Comparison of ENCODE assay signal across 24 cellular contexts in the genomic region with DNA sequence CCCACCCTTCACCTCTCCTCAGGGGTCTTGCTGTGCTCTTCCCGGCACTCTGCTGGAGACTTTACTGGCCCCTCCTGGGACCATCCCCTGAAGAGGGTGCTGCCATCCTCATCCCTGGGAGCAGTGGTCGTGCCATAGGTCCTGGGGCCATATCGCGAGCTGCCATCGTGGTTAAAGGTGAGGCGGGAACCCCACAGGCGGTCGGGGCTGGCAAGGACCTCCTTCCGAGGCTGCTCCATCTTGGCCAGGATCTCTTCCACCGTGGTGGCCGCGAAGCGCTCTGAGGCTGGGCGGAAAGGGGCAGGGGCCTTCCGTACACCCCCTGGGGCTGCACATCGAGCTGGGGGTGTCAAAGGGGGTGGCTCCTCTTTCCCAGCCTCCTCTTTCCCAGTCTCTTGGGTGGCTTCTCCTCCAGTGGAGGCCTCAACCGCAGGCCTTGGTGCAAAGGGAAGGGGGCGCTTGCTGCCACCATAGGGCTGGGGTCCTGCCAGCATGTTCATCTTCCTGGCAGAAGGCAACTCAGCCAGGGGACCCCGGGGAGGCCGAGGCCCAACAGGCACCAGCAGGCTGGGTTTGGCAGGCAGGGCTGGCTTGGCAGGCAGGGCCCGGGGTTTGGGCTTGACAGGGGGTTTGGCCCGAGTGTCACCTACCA. TPM values are rescaled to one million over a fixed set of nuclear protein-coding genes. Genes with fewer than 3 reads are reported as not detected.
DNase-seq lines count a peak whose midpoint lies in the region; ATAC-seq and TF ChIP-seq lines count a peak whose summit lies in the region.
"Had no signal": no experiment of that assay in that cellular context is flagged by ENCODE, and none has a peak within 500 bp of the region (broad histone marks: within the 10 kb centered on the region; RNA-seq: fewer than 3 reads in every experiment).

No MANE protein-coding gene starts in this region.

- no peaks in the 10 kb centered on the region for H3K36me3 Mint-ChIP-seq in natural killer cell treated with Interleukin-12 subunit alpha and Interleukin-12 subunit beta and Interleukin-15 and Interleukin-18, amount 100 ng/mL, for 72 hours

- H3K27me3 ChIP-seq in heart right ventricle, result no peaks in the 10 kb centered on the region
- no peaks in the 10 kb centered on the region for H3K27me3 ChIP-seq in prostate gland (replicated peaks; ENCODE audit: insufficient read depth)
- no peaks in the 10 kb centered on the region for H3K27me3 ChIP-seq in vagina
- no peaks in the 10 kb centered on the region for H3K27me3 ChIP-seq in hepatocyte
- H3K27me3 ChIP-seq: BLaER1 treated with 17β-estradiol and CSF1 and Interleukin-3, amounts not matched to agents 10 nM and 100 nM; foreskin keratinocyte; neural progenitor cell had no signal

- H3K27ac ChIP-seq in heart right ventricle (peak overlapping the region in 9 of 10 donors; percentile 10 to 96 (median 43)), epithelial cell of prostate (peak overlapping the region; percentile 99), prostate gland (peak overlapping the region; percentile 97 to 99), vagina (peak overlapping the region; percentile 98), hepatocyte (no peak overlapping the region)
- H3K27ac ChIP-seq: BLaER1 treated with 17β-estradiol and CSF1 and Interleukin-3, amounts not matched to agents 10 nM and 100 nM; neural progenitor cell had no signal

- H3K36me3 ChIP-seq in heart right ventricle (peaks cover 0 to 56% (median 13%) of the 10 kb centered on the region in 9 donors), prostate gland (peaks cover 0 to 21% of the 10 kb centered on the region in 2 donors), vagina (peaks cover 0 to 47% of the 10 kb centered on the region in 2 donors), hepatocyte (replicated peaks; ENCODE audit: insufficient read depth, low read depth) (peaks cover 4% of the 10 kb centered on the region)

- no peak for DNase-seq in heart right ventricle
- no peak for DNase-seq in Right ventricle myocardium superior
- no peak for DNase-seq in epithelial cell of prostate (ENCODE audit: low read depth, low spot score)
- DNase-seq in prostate gland (ENCODE audit: low spot score), result no peak
- DNase-seq in vagina (ENCODE audit: extremely low spot score in 2 of 2), result no peak
- DNase-seq in hepatocyte (ENCODE audit: low spot score), result no peak
- no peak for DNase-seq in natural killer cell treated with Interleukin-12 subunit alpha and Interleukin-12 subunit beta and Interleukin-15 and Interleukin-18, amount 100 ng/mL, for 72 hours (ENCODE audit: low spot score)
- DNase-seq in activated CD8-positive, alpha-beta memory T cell treated with anti-CD3 and anti-CD28 coated beads, Interleukin-2, amount 50 U/mL, for 4 hours, result no peak
- DNase-seq: activated CD4-positive, alpha-beta T cell treated with anti-CD3 and anti-CD28 coated beads, Interleukin-2, amount 10 ng/mL, durations not matched to agents 24 days and 14 days; activated naive CD4-positive, alpha-beta T cell treated with Interleukin-2 at 50 U/mL for 16 hours; DMS 273 treated with DMSO at 0.1 percent for 48 hours; endodermal cell; foreskin keratinocyte; GOT3; NCI-H1105 treated with DMSO at 0.1 percent for 48 hours; NCI-H2107; NCI-H510A treated with DMSO at 0.1 percent for 48 hours; SW 1271 had no signal

- H3K9me2 ChIP-seq in hepatocyte (replicated peaks; ENCODE audit: insufficient read depth), result no peaks in the 10 kb centered on the region

- no peak for TF ChIP-seq CTCF in heart right ventricle (IDR thresholded peaks at IDR 0.05)
- TF ChIP-seq CTCF in prostate gland (IDR thresholded peaks at IDR 0.05), result no peak
- no peak for TF ChIP-seq CTCF in vagina (IDR thresholded peaks at IDR 0.05)
- TF ChIP-seq CTCF in hepatocyte (IDR thresholded peaks at IDR 0.05; ENCODE audit: poor library complexity), result no peak

- no peak for TF ChIP-seq POLR2A in prostate gland (IDR thresholded peaks at IDR 0.05)
- no peak for TF ChIP-seq POLR2A in vagina (IDR thresholded peaks at IDR 0.05)

- no peak for ATAC-seq in heart right ventricle
- ATAC-seq in Right ventricle myocardium superior (ENCODE audit: poor library complexity), result no peak
- no peak for ATAC-seq in natural killer cell treated with Interleukin-12 subunit alpha and Interleukin-12 subunit beta and Interleukin-15 and Interleukin-18, amount 100 ng/mL, for 72 hours
- ATAC-seq: foreskin keratinocyte had no signal

- H3K4me2 ChIP-seq in hepatocyte, result no peak overlapping the region
- H3K4me2 ChIP-seq: neural progenitor cell had no signal

- intact Hi-C loops in heart right ventricle (cut with DNase I), result loop anchor here in 1 of 10 donors (5.0 kb wide), 1 partner anchor 43 kb away; no protein-coding TSS in a partner anchor
- intact Hi-C loops in Right ventricle myocardium superior (cut with DNase I), result no loop called here
- intact Hi-C loops in prostate gland (cut with DNase I), result loop anchor here (10.0 kb wide), 1 partner anchor 1255 kb away; a partner anchor contains a TSS
- intact Hi-C loops in vagina (cut with DNase I), result loop anchor here (10.0 kb wide), 1 partner anchor 325 kb away; a partner anchor contains a TSS

- H4K20me1 ChIP-seq in hepatocyte (ENCODE audit: insufficient read depth, poor library complexity, severe bottlenecking), result peaks cover 29% of the 10 kb centered on the region

- H3K4me1 ChIP-seq in heart right ventricle (peaks cover 26 to 86% (median 71%) of the 10 kb centered on the region in 9 donors), prostate gland (replicated peaks) (peaks cover 39% of the 10 kb centered on the region), vagina (peaks cover 84% of the 10 kb centered on the region), hepatocyte (ENCODE audit: insufficient read depth) (peaks cover 29% of the 10 kb centered on the region)

- H3K4me3 ChIP-seq in heart right ventricle, result peak overlapping the region in 5 of 10 donors; percentile 10 to 80 (median 23)
- H3K4me3 ChIP-seq in prostate gland, result peak overlapping the region in 1 of 2 donors; percentile 94
- peak overlapping the region in 1 of 2 donors; percentile 14 for H3K4me3 ChIP-seq in vagina
- H3K4me3 ChIP-seq in hepatocyte, result no peak overlapping the region
- H3K4me3 ChIP-seq: BLaER1 treated with 17β-estradiol and CSF1 and Interleukin-3, amounts not matched to agents 10 nM and 100 nM; neural progenitor cell had no signal

- H3K9me3 Mint-ChIP-seq in natural killer cell treated with Interleukin-12 subunit alpha and Interleukin-12 subunit beta and Interleukin-15 and Interleukin-18, amount 100 ng/mL, for 72 hours, result no peaks in the 10 kb centered on the region
- H3K9me3 Mint-ChIP-seq: activated CD4-positive, alpha-beta T cell treated with anti-CD3 and anti-CD28 coated beads, Interleukin-2, amount 10 ng/mL, durations not matched to agents 24 days and 14 days; endodermal cell; neural progenitor cell had no signal

- no peak overlapping the region for H3K4me3 Mint-ChIP-seq in natural killer cell treated with Interleukin-12 subunit alpha and Interleukin-12 subunit beta and Interleukin-15 and Interleukin-18, amount 100 ng/mL, for 72 hours
- H3K4me3 Mint-ChIP-seq: activated CD4-positive, alpha-beta T cell treated with anti-CD3 and anti-CD28 coated beads, Interleukin-2, amount 10 ng/mL, durations not matched to agents 24 days and 14 days; endodermal cell had no signal

- H3K9me3 ChIP-seq in heart right ventricle (no peaks in the 10 kb centered on the region), prostate gland (no peaks in the 10 kb centered on the region), vagina (no peaks in the 10 kb centered on the region), hepatocyte (ENCODE audit: low read depth) (no peaks in the 10 kb centered on the region)
- H3K9me3 ChIP-seq: BLaER1 treated with 17β-estradiol and CSF1 and Interleukin-3, amounts not matched to agents 10 nM and 100 nM had no signal

- H2AFZ ChIP-seq in hepatocyte, result no peak overlapping the region
- H2AFZ ChIP-seq: neural progenitor cell had no signal

- 81 to 85% methylated on average over 22 of the region's 22 CpGs for WGBS in heart right ventricle, 2 donors
- WGBS in prostate gland, result 76% methylated on average over 22 of the region's 22 CpGs
- WGBS in hepatocyte (ENCODE audit: low lambda C conversion rate, missing lambda C conversion rate), result 98% methylated on average over 22 of the region's 22 CpGs

- H3K4me1 Mint-ChIP-seq in natural killer cell treated with Interleukin-12 subunit alpha and Interleukin-12 subunit beta and Interleukin-15 and Interleukin-18, amount 100 ng/mL, for 72 hours (ENCODE audit: low read depth in 2 of 2), result peaks cover 1 to 10% of the 10 kb centered on the region in 2 donors

- H3K27me3 Mint-ChIP-seq in natural killer cell treated with Interleukin-12 subunit alpha and Interleukin-12 subunit beta and Interleukin-15 and Interleukin-18, amount 100 ng/mL, for 72 hours, result no peaks in the 10 kb centered on the region
- H3K27me3 Mint-ChIP-seq: activated CD4-positive, alpha-beta T cell treated with anti-CD3 and anti-CD28 coated beads, Interleukin-2, amount 10 ng/mL, durations not matched to agents 24 days and 14 days had no signal

- H3K79me2 ChIP-seq in hepatocyte, result peaks cover 76% of the 10 kb centered on the region

- no peak overlapping the region for H3K27ac Mint-ChIP-seq in natural killer cell treated with Interleukin-12 subunit alpha and Interleukin-12 subunit beta and Interleukin-15 and Interleukin-18, amount 100 ng/mL, for 72 hours
- H3K27ac Mint-ChIP-seq: activated CD4-positive, alpha-beta T cell treated with anti-CD3 and anti-CD28 coated beads, Interleukin-2, amount 10 ng/mL, durations not matched to agents 24 days and 14 days; neural progenitor cell had no signal

RNA-seq across cellular contexts. Expression of a gene that starts 4.6 kb away (rescaled TPM):
- total RNA-seq in heart right ventricle (10 to 100 TPM; 19.9 to 53.8 (median 34.3) TPM), Right ventricle myocardium superior (39.7 TPM), prostate gland (100 to 1,000 TPM; 140 to 158 TPM), vagina (159 TPM), hepatocyte (30.7 and 54.9 TPM in 2 replicates)
- polyA plus RNA-seq in heart right ventricle (100 to 1,000 TPM in 1 of 2 donors, 10 to 100 TPM in 1; 39.6 to 118 TPM), hepatocyte (104 and 114 TPM in 2 replicates)
- 1 to 10 TPM; 3.0 to 3.2 TPM for total RNA-seq in natural killer cell treated with Interleukin-12 subunit alpha and Interleukin-12 subunit beta and Interleukin-15 and Interleukin-18, amount 100 ng/mL, for 72 hours

RNA-seq across cellular contexts. Expression of a gene that starts 15.5 kb away (rescaled TPM):
- 10 to 100 TPM; 30.5 to 44.9 (median 35.4) TPM for total RNA-seq in heart right ventricle
- 10 to 100 TPM; 22.6 to 73.2 TPM for polyA plus RNA-seq in heart right ventricle
- 36.3 TPM for total RNA-seq in Right ventricle myocardium superior
- 10 to 100 TPM; 82.6 to 85.4 TPM for total RNA-seq in prostate gland
- total RNA-seq in vagina, result 85.4 TPM
- total RNA-seq in hepatocyte, result 64.6 and 68.6 TPM in 2 replicates
- 34.0 and 42.3 TPM in 2 replicates for polyA plus RNA-seq in hepatocyte
- 100 to 1,000 TPM; 143 to 210 TPM for total RNA-seq in natural killer cell treated with Interleukin-12 subunit alpha and Interleukin-12 subunit beta and Interleukin-15 and Interleukin-18, amount 100 ng/mL, for 72 hours

RNA-seq across cellular contexts. Expression of a gene that starts 18.0 kb away (rescaled TPM):
- total RNA-seq in heart right ventricle, result 1 to 10 TPM in 7 of 10 donors, under 1 TPM in 3; 0.32 to 5.1 (median 1.5) TPM
- polyA plus RNA-seq in heart right ventricle, result under 1 TPM; 0.42 to 0.66 TPM
- 1.3 TPM for total RNA-seq in Right ventricle myocardium superior
- under 1 TPM in 1 of 2 donors, not detected in 1; 0.40 TPM for total RNA-seq in prostate gland
- not detected for total RNA-seq in vagina
- total RNA-seq in hepatocyte, result 0.16 TPM in 1 of 2 replicates, not detected in the other
- not detected in 2 replicates for polyA plus RNA-seq in hepatocyte
- total RNA-seq in natural killer cell treated with Interleukin-12 subunit alpha and Interleukin-12 subunit beta and Interleukin-15 and Interleukin-18, amount 100 ng/mL, for 72 hours, result not detected
- total RNA-seq: activated CD4-positive, alpha-beta T cell treated with anti-CD3 and anti-CD28 coated beads, Interleukin-2, amount 10 ng/mL, durations not matched to agents 24 days and 14 days; aorta; endodermal cell; foreskin keratinocyte; HT1080; mononuclear cell; RPMI7951 had no signal
- polyA plus RNA-seq: aorta, foreskin keratinocyte had no signal
